In genomic region chr7:122463631-122464030, GRCh38 we compare ENCODE assay signal across 30 cellular contexts.
"Had no signal": no experiment of that assay in that cellular context is flagged by ENCODE, and none has a peak within 500 bp of the region (broad histone marks: within the 10 kb centered on the region; RNA-seq: fewer than 3 reads in every experiment).

No MANE protein-coding gene starts in this region.

- ATAC-seq: activated CD4-positive, alpha-beta T cell treated with anti-CD3 and anti-CD28 coated beads for 36 hours; activated CD8-positive, alpha-beta memory T cell treated with anti-CD3 and anti-CD28 coated beads, Interleukin-2, amount 10 ng/mL, durations not matched to agents 7 days and 5 days; activated CD8-positive, alpha-beta T cell treated with anti-CD3 and anti-CD28 coated beads, Interleukin-2, amount 10 ng/mL, durations not matched to agents 7 days and 5 days; activated naive CD8-positive, alpha-beta T cell treated with anti-CD3 and anti-CD28 coated beads, Interleukin-2, amount 50 U/mL, for 24 hours; esophagus mucosa had no signal

- H3K36me3 ChIP-seq: adrenal gland, ascending aorta, breast epithelium, cardiac muscle cell had no signal

- H3K9me3 ChIP-seq: ascending aorta, breast epithelium had no signal

- H3K4me3 ChIP-seq: adrenal gland, ascending aorta, breast epithelium, cardiac muscle cell, coronary artery, dorsolateral prefrontal cortex had no signal

- DNase-seq: activated CD4-positive, alpha-beta memory T cell treated with anti-CD3 and anti-CD28 coated beads for 36 hours; activated CD4-positive, alpha-beta T cell treated with anti-CD3 and anti-CD28 coated beads for 36 hours; activated CD4-positive, alpha-beta T cell treated with anti-CD3 and anti-CD28 coated beads, Interleukin-2, amount 10 ng/mL, durations not matched to agents 24 days and 14 days; activated CD4-positive, CD25-positive, alpha-beta regulatory T cell; activated CD4-positive, CD25-positive, alpha-beta regulatory T cell treated with anti-CD3 and anti-CD28 coated beads, Interleukin-2, amount 50 U/mL, for 72 hours; activated CD8-positive, alpha-beta memory T cell treated with anti-CD3 and anti-CD28 coated beads, Interleukin-2, amount 10 ng/mL, durations not matched to agents 7 days and 5 days; activated CD8-positive, alpha-beta memory T cell treated with anti-CD3 and anti-CD28 coated beads, Interleukin-2, amount 50 U/mL, for 4 hours; activated CD8-positive, alpha-beta T cell treated with anti-CD3 and anti-CD28 coated beads, Interleukin-2, amount 10 ng/mL, durations not matched to agents 7 days and 5 days; activated effector memory CD4-positive, alpha-beta T cell treated with anti-CD3 and anti-CD28 coated beads, Interleukin-2, amount 50 U/mL, for 16 hours; activated naive CD4-positive, alpha-beta T cell treated with anti-CD3 and anti-CD28 coated beads for 36 hours; activated naive CD8-positive, alpha-beta T cell treated with anti-CD3 and anti-CD28 coated beads for 36 hours; activated naive CD8-positive, alpha-beta T cell treated with anti-CD3 and anti-CD28 coated beads, Interleukin-2, amount 50 U/mL, for 24 hours; activated T-cell treated with anti-CD3 and anti-CD28 coated beads, Interleukin-2, amount 50 U/mL, for 1 hour; activated T-cell treated with anti-CD3 and anti-CD28 coated beads, Interleukin-2, amount 50 U/mL, for 48 hours; adrenal gland; central memory CD4-positive, alpha-beta T cell; cerebellar nuclear complex; dorsolateral prefrontal cortex; effector memory CD4-positive, alpha-beta T cell; endodermal cell; foreskin fibroblast; head of caudate nucleus; hippocampal formation; T1000 had no signal

- H3K27ac ChIP-seq: adrenal gland, ascending aorta, breast epithelium, cardiac muscle cell, coronary artery, dorsolateral prefrontal cortex had no signal

- FAIRE-seq: frontal cortex had no signal

- H3K4me1 ChIP-seq: adrenal gland, ascending aorta, breast epithelium had no signal

- H3K27me3 ChIP-seq: adrenal gland, ascending aorta, breast epithelium, cardiac muscle cell, dorsolateral prefrontal cortex had no signal
